In the genomic region with DNA sequence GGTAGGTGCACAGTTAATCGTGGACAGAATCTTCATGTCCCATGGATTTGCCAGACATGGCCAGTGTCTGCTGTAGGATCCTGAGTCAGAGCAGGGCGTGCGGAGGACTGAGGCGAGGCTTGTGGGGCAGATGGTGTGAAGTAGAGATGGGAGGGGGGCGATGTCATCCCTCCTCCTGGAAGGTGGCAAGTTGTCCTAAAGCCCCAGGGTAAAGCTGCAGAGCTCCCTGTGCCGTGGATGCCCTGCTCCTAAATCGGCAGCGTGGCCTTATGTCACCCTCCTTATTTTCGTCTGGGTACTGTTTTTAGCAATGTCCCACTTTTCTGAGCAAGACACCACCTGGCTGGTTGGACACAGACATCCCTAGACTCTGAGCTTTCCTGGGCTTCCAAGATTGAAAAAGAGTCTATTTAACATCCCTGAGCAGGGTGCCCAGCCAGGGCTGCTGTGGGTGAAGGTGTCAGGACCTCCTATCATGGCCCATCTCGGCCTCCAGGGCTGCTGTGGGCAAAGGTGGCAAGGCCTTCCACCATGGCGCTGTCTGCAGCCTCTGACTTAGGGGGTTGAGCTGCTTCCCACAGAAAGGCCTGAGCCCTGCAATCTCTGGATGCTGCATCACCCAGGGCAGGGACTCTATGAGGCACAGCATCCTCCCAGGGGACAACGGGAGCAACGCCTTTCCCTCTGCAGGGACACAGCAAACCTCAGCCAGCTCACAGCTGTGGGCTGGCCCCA, we compare ENCODE assay signal across 19 cellular contexts.
A peak's percentile ranks its signal among the peaks of the same experiment; 100 is the strongest.
DNase-seq lines count a peak whose midpoint lies in the region; ATAC-seq and TF ChIP-seq lines count a peak whose summit lies in the region.
"Had no signal": no experiment of that assay in that cellular context is flagged by ENCODE, and none has a peak within 500 bp of the region (broad histone marks: within the 10 kb centered on the region; RNA-seq: fewer than 3 reads in every experiment).

No MANE protein-coding gene starts in this region.

- in situ Hi-C loops in G401 (cut with HindIII; ENCODE audit: low sequenced_read_pairs): no loop called here

- H3K36me3 ChIP-seq in left ventricle myocardium inferior (no peaks in the 10 kb centered on the region), endodermal cell (ENCODE audit: control insufficient read depth, insufficient read depth, low read length) (no peaks in the 10 kb centered on the region), suprapubic skin (no peaks in the 10 kb centered on the region), upper lobe of right lung (no peaks in the 10 kb centered on the region)
- H3K36me3 ChIP-seq: MG63 had no signal

- no peaks in the 10 kb centered on the region for H3K9me3 Mint-ChIP-seq in endodermal cell
- no peaks in the 10 kb centered on the region for H3K9me3 Mint-ChIP-seq in naive thymus-derived CD8-positive, alpha-beta T cell
- H3K9me3 Mint-ChIP-seq: CD4-positive, alpha-beta T cell had no signal

- H3K27me3 ChIP-seq in left ventricle myocardium inferior (ENCODE audit: low read depth) (no peaks in the 10 kb centered on the region), endodermal cell (ENCODE audit: control insufficient read depth, insufficient read depth, low read length, poor library complexity, severe bottlenecking) (no peaks in the 10 kb centered on the region), suprapubic skin (no peaks in the 10 kb centered on the region), upper lobe of right lung (no peaks in the 10 kb centered on the region)
- H3K27me3 ChIP-seq: MG63 had no signal

- DNase-seq in left ventricle myocardium superior: no peak
- DNase-seq in left ventricle myocardium inferior: no peak
- peak; percentile 89 for DNase-seq in G401 (ENCODE audit: low spot score)
- DNase-seq in endodermal cell: peak; percentile 33
- peak; percentile 22 to 61 for DNase-seq in suprapubic skin (ENCODE audit: low spot score in 2 of 2)
- no peak for DNase-seq in upper lobe of right lung
- no peak for DNase-seq in naive thymus-derived CD8-positive, alpha-beta T cell
- DNase-seq: CD4-positive, alpha-beta T cell; COR-L47; DMS79; MG63; NCI-H1417; NCI-H187 treated with DMSO at 0.1 percent for 48 hours; NCI-H2107; NCI-H69; PC-9 had no signal

- H3K9me3 ChIP-seq in left ventricle myocardium inferior (replicated peaks): no peaks in the 10 kb centered on the region
- no peaks in the 10 kb centered on the region for H3K9me3 ChIP-seq in endodermal cell (ENCODE audit: control insufficient read depth, low read length)
- no peaks in the 10 kb centered on the region for H3K9me3 ChIP-seq in suprapubic skin
- H3K9me3 ChIP-seq in upper lobe of right lung: no peaks in the 10 kb centered on the region
- H3K9me3 ChIP-seq: A549, MG63 had no signal

- WGBS in endodermal cell (ENCODE audit: insufficient coverage in 1 of 2, insufficient read length in 1 of 2), 2 experiments: 93 to 95% methylated on average over 7 to 13 of the region's 13 CpGs
- WGBS in suprapubic skin: 88% methylated on average over 9 of the region's 13 CpGs

- H3K4me3 ChIP-seq in left ventricle myocardium inferior (no peak overlapping the region), endodermal cell (ENCODE audit: low read length) (no peak overlapping the region), suprapubic skin (no peak overlapping the region), upper lobe of right lung (no peak overlapping the region)
- H3K4me3 ChIP-seq: A549, K562, MG63, PC-9 had no signal

- intact Hi-C loops in left ventricle myocardium superior (cut with micrococcal nuclease) (no loop called here), left ventricle myocardium inferior (cut with micrococcal nuclease) (no loop called here), upper lobe of right lung (cut with DNase I) (no loop called here)

- no peak for TF ChIP-seq EP300 in suprapubic skin (IDR thresholded peaks at IDR 0.05)

- no peak for TF ChIP-seq CTCF in left ventricle myocardium inferior (IDR thresholded peaks at IDR 0.05; ENCODE audit: borderline replicate concordance)
- TF ChIP-seq CTCF in endodermal cell (conservative IDR thresholded peaks at IDR 0.05): no peak
- TF ChIP-seq CTCF in suprapubic skin (IDR thresholded peaks at IDR 0.05): no peak
- no peak for TF ChIP-seq CTCF in upper lobe of right lung (IDR thresholded peaks at IDR 0.05)

- no peak for TF ChIP-seq POLR2A in suprapubic skin (IDR thresholded peaks at IDR 0.05)

- no peak overlapping the region for H3K4me3 Mint-ChIP-seq in endodermal cell
- H3K4me3 Mint-ChIP-seq in naive thymus-derived CD8-positive, alpha-beta T cell: no peak overlapping the region
- H3K4me3 Mint-ChIP-seq: B cell; CD4-positive, alpha-beta T cell had no signal

- H3K27ac Mint-ChIP-seq in endodermal cell: no peak overlapping the region
- H3K27ac Mint-ChIP-seq in naive thymus-derived CD8-positive, alpha-beta T cell: no peak overlapping the region
- H3K27ac Mint-ChIP-seq: B cell; CD4-positive, alpha-beta T cell had no signal

- H3K27me3 Mint-ChIP-seq in endodermal cell (ENCODE audit: insufficient read depth): no peaks in the 10 kb centered on the region
- peaks cover 0 to 10% (median 0%) of the 10 kb centered on the region in 5 donors for H3K27me3 Mint-ChIP-seq in naive thymus-derived CD8-positive, alpha-beta T cell
- H3K27me3 Mint-ChIP-seq: CD4-positive, alpha-beta T cell had no signal

- POLR2A ChIA-PET in naive thymus-derived CD8-positive, alpha-beta T cell (lab: Charles Lee): no interaction called here

- H3K27ac ChIP-seq in left ventricle myocardium inferior (replicated peaks): no peak overlapping the region
- H3K27ac ChIP-seq in endodermal cell (ENCODE audit: low read depth, low read length): no peak overlapping the region
- no peak overlapping the region for H3K27ac ChIP-seq in suprapubic skin
- H3K27ac ChIP-seq in upper lobe of right lung: no peak overlapping the region
- H3K27ac ChIP-seq: A549, PC-9 had no signal

- ATAC-seq in left ventricle myocardium superior: peak; percentile 15
- no peak for ATAC-seq in upper lobe of right lung
- ATAC-seq in naive thymus-derived CD8-positive, alpha-beta T cell: no peak
- ATAC-seq: A549 had no signal

- no peak overlapping the region for H3K9ac ChIP-seq in endodermal cell (ENCODE audit: extremely low read depth, low read length, poor library complexity, severe bottlenecking)

- H3K4me1 Mint-ChIP-seq in endodermal cell: peaks cover 12% of the 10 kb centered on the region
- H3K4me1 Mint-ChIP-seq in naive thymus-derived CD8-positive, alpha-beta T cell: peaks cover 0 to 4% (median 0%) of the 10 kb centered on the region in 4 donors
- H3K4me1 Mint-ChIP-seq: B cell had no signal

- peaks cover 11% of the 10 kb centered on the region for H3K4me1 ChIP-seq in left ventricle myocardium inferior
- H3K4me1 ChIP-seq in endodermal cell (ENCODE audit: control insufficient read depth, insufficient read depth, low read length): peaks cover 6% of the 10 kb centered on the region
- no peaks in the 10 kb centered on the region for H3K4me1 ChIP-seq in suprapubic skin
- no peaks in the 10 kb centered on the region for H3K4me1 ChIP-seq in upper lobe of right lung
- H3K4me1 ChIP-seq: A549 had no signal

- no peaks in the 10 kb centered on the region for H3K36me3 Mint-ChIP-seq in endodermal cell (ENCODE audit: low read depth)
- no peaks in the 10 kb centered on the region for H3K36me3 Mint-ChIP-seq in naive thymus-derived CD8-positive, alpha-beta T cell

Comparison
In these comparisons a context has a peak if more than half of its experiments do, and no peak if none do; other contexts are left out.
1. DNase-seq: peak in G401 (single experiment), endodermal cell (single experiment) and suprapubic skin (2 of 2); none in left ventricle myocardium superior (single experiment), left ventricle myocardium inferior (single experiment), upper lobe of right lung (single experiment) and naive thymus-derived CD8-positive, alpha-beta T cell (0 of 10).